ENCODE assay signal across 11 cellular contexts in genomic region chr16:89323120-89323960, GRCh38.
DNase-seq lines count a peak whose midpoint lies in the region; ATAC-seq and TF ChIP-seq lines count a peak whose summit lies in the region.
"Had no signal": no experiment of that assay in that cellular context is flagged by ENCODE, and none has a peak within 500 bp of the region (broad histone marks: within the 10 kb centered on the region; RNA-seq: fewer than 3 reads in every experiment).

No MANE protein-coding gene starts in this region.

- H3K9me3 ChIP-seq in AG04450 (ENCODE audit: control insufficient read depth, insufficient read depth, low read length), result peaks cover 6% of the 10 kb centered on the region; the same call in 1 of the 2 replicates
- H3K9me3 ChIP-seq: HAP-1 had no signal

- H3K27ac Mint-ChIP-seq in HFFc6 (peak overlapping the region; percentile 99), chondrocyte (ENCODE audit: unreplicated experiment) (peak overlapping the region; percentile 95), naive B cell (peak overlapping the region in 4 of 6 donors; percentile 32 to 79 (median 48))

- no peaks in the 10 kb centered on the region; the same call in 1 of the 2 replicates for H3K9me3 Mint-ChIP-seq in HFFc6
- H3K9me3 Mint-ChIP-seq in chondrocyte (ENCODE audit: low read depth), result no peaks in the 10 kb centered on the region
- H3K9me3 Mint-ChIP-seq in naive B cell, result no peaks in the 10 kb centered on the region

- DNase-seq in AG04450 (ENCODE audit: low read depth, low spot score), result no peak
- DNase-seq in HFFc6, result no peak
- DNase-seq in chondrocyte (ENCODE audit: low spot score), result peak; percentile 59
- no peak for DNase-seq in naive B cell
- no peak for DNase-seq in amygdala (lab: John Stamatoyannopoulos, UW)
- DNase-seq in iPS-NIHi11 (ENCODE audit: low spot score), result no peak
- DNase-seq in substantia nigra (lab: John Stamatoyannopoulos, UW), result no peak
- DNase-seq: activated CD4-positive, alpha-beta T cell treated with anti-CD3 and anti-CD28 coated beads, Interleukin-2, amount 50 U/mL, for 1 hour had no signal

- ATAC-seq in naive B cell (ENCODE audit: low read depth in 2 of 2), result no peak
- ATAC-seq in GM21825 (IDR thresholded peaks at IDR 0.05; ENCODE audit: unreplicated experiment), result no peak
- ATAC-seq: sciatic nerve had no signal

- H3K27ac ChIP-seq in AG04450 (ENCODE audit: low read depth, low read length) (peak overlapping the region; percentile 99), substantia nigra (ENCODE audit: low read depth, low read length, poor library complexity, severe bottlenecking) (no peak overlapping the region)

- no peaks in the 10 kb centered on the region for H3K27me3 ChIP-seq in AG04450 (ENCODE audit: control insufficient read depth, insufficient read depth, low read length)

- POLR2A ChIA-PET in AG04450 (lab: Yijun Ruan, JAX), result interaction anchor here (0.7 to 0.8 kb wide), 2 partner anchors 12 to 108 kb away, joined by 3 to 5 read pairs; no protein-coding TSS in a partner anchor

- no peak overlapping the region for H3K4me3 ChIP-seq in AG04450 (ENCODE audit: low read depth, low read length)
- H3K4me3 ChIP-seq: HAP-1 had no signal

- H3K27me3 Mint-ChIP-seq in HFFc6 (ENCODE audit: insufficient read depth) (peaks cover 14% of the 10 kb centered on the region), chondrocyte (ENCODE audit: low read depth) (no peaks in the 10 kb centered on the region), naive B cell (no peaks in the 10 kb centered on the region)

- peaks cover 54% of the 10 kb centered on the region for H3K36me3 Mint-ChIP-seq in HFFc6 (ENCODE audit: low read depth)
- H3K36me3 Mint-ChIP-seq in chondrocyte (ENCODE audit: low read depth), result peaks cover 2% of the 10 kb centered on the region
- no peaks in the 10 kb centered on the region for H3K36me3 Mint-ChIP-seq in naive B cell

- CTCF ChIA-PET in AG04450 (lab: Charles Lee), result interaction anchor here (1.1 to 1.7 kb wide), 2 partner anchors 10 to 34 kb away, joined by 3 to 4 read pairs; no protein-coding TSS in a partner anchor

- H3K4me1 Mint-ChIP-seq in HFFc6 (ENCODE audit: low read depth), result peaks cover 95% of the 10 kb centered on the region
- H3K4me1 Mint-ChIP-seq in chondrocyte (ENCODE audit: low read depth), result peaks cover 97% of the 10 kb centered on the region
- peaks cover 64 to 87% (median 83%) of the 10 kb centered on the region in 3 donors for H3K4me1 Mint-ChIP-seq in naive B cell

- no peak for TF ChIP-seq CTCF in AG04450 (IDR thresholded peaks at IDR 0.05; ENCODE audit: low read depth, low read length)
- TF ChIP-seq CTCF in HFFc6 (IDR thresholded peaks at IDR 0.05), result no peak
- TF ChIP-seq CTCF in chondrocyte (IDR thresholded peaks at IDR 0.05), result no peak

- H3K4me3 Mint-ChIP-seq in HFFc6, result peak overlapping the region; percentile 64
- peak overlapping the region; percentile 50 for H3K4me3 Mint-ChIP-seq in chondrocyte (ENCODE audit: unreplicated experiment)
- peak overlapping the region in 2 of 8 donors; percentile 30 to 46 for H3K4me3 Mint-ChIP-seq in naive B cell

Comparison
In these comparisons a context has a peak if more than half of its experiments do, and no peak if none do; other contexts are left out.
1. H3K27ac Mint-ChIP-seq: peak in every context shown above with its lines; median percentile 99 in HFFc6; 95 in chondrocyte; 48 in naive B cell.